Comparison of ENCODE assay signal across 25 cellular contexts in genomic region chr3:31479431-31479830, GRCh38.
"Had no signal": no experiment of that assay in that cellular context is flagged by ENCODE, and none has a peak within 500 bp of the region (broad histone marks: within the 10 kb centered on the region; RNA-seq: fewer than 3 reads in every experiment).

No MANE protein-coding gene starts in this region.

- FAIRE-seq: endometrium, frontal cortex, islet of Langerhans, keratinocyte had no signal

- H3K9me3 ChIP-seq: colonic mucosa, esophagus squamous epithelium, gastroesophageal sphincter, left lung, lower lobe of right lung had no signal

- H3K36me3 ChIP-seq: colonic mucosa, esophagus squamous epithelium, gastroesophageal sphincter, heart right ventricle, left lung, lower lobe of right lung had no signal

- H3K4me3 ChIP-seq: colonic mucosa, esophagus squamous epithelium, gastroesophageal sphincter, heart right ventricle, left lung, lower lobe of right lung had no signal

- H3K4me1 ChIP-seq: colonic mucosa, gastroesophageal sphincter, heart right ventricle, left lung, lower lobe of right lung had no signal

- DNase-seq: colonic mucosa; cortex of kidney; effector CD8-positive, alpha-beta T cell; effector memory CD8-positive, alpha-beta T cell; endodermal cell; erythroblast; esophagus squamous epithelium; foreskin fibroblast; glutamatergic neuron; head of caudate nucleus; heart right ventricle; hippocampal formation; left cardiac atrium; left lung; left ventricle myocardium superior; lower lobe of right lung; mesendoderm; midbrain had no signal

- ATAC-seq: effector memory CD8-positive, alpha-beta T cell; esophagus mucosa; gastroesophageal sphincter; heart right ventricle; left cardiac atrium; left lung; left ventricle myocardium superior; lower lobe of right lung had no signal

- H3K27ac ChIP-seq: colonic mucosa, epithelial cell of prostate, esophagus squamous epithelium, gastroesophageal sphincter, heart right ventricle, left lung, lower lobe of right lung had no signal

- H3K27me3 ChIP-seq: colonic mucosa, esophagus squamous epithelium, gastroesophageal sphincter, heart right ventricle, left lung had no signal
